ENCODE assay signal across 9 cellular contexts in the genomic region with DNA sequence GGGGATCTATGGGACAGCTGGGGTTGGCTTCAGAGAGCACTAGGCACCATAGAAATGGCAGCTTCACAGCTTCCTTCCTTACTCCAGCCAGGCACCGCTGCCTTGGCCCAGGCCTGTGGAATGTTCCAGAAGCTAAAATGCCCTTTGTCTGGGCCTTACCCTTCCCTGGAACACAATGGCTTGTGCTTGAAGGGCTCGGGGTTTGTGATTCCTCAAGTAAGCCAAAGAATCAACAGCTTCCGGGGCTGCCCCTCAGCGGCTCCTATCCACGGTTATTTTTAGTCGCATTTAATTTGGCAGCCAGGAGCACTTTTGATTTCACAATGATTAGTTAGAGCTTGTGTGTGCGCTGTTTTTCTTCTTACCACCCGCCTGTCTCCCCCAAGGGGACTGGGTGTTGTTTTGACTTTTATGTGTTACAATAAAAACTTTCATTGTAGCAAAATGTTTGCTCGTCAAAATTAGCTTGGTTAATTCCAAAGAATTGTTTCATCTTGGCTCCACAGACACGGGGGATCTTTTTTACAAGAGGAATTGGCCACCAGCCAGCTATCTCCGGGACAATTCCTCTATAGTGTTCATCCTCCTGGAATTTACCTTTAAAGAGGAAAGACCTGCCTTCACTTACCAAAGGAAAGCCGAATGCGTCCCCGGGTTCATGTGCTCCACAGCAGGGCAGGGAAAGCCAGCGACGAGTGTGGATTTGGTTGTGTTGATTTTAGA.
DNase-seq lines count a peak whose midpoint lies in the region; ATAC-seq and TF ChIP-seq lines count a peak whose summit lies in the region.
"Had no signal": no experiment of that assay in that cellular context is flagged by ENCODE, and none has a peak within 500 bp of the region (broad histone marks: within the 10 kb centered on the region; RNA-seq: fewer than 3 reads in every experiment).

No MANE protein-coding gene starts in this region.

- H3K27me3 ChIP-seq in A673 (replicated peaks; ENCODE audit: insufficient read depth, low read depth, low read length, poor library complexity) (no peaks in the 10 kb centered on the region), lower lobe of right lung (ENCODE audit: low read depth) (no peaks in the 10 kb centered on the region)

- H3K36me3 ChIP-seq in A673 (ENCODE audit: insufficient read depth, low read length, poor library complexity, severe bottlenecking) (no peaks in the 10 kb centered on the region), HEK293 (ENCODE audit: control insufficient read depth in 2 of 2, insufficient read depth in 1 of 2, low read length in 2 of 2) (no peaks in the 10 kb centered on the region), lower lobe of right lung (no peaks in the 10 kb centered on the region)

- POLR2A ChIA-PET in A673 (lab: Charles Lee; ENCODE audit: low non-redundant PET) (interaction anchor here (0.6 kb wide), 1 partner anchor 24 kb away, joined by 3 read pairs; no protein-coding TSS in a partner anchor), HEK293 (lab: Yijun Ruan, JAX) (interaction anchor here (0.7 to 1.8 kb wide), 10 partner anchors 9 to 561 kb away, joined by 3 to 13 read pairs (median 4); a partner anchor contains a TSS)

- BruUV-seq in A673 (replicated peaks; lab: Mats Ljungman, UMichigan): no TSS peak

- TF ChIP-seq CTCF in A673 (conservative IDR thresholded peaks at IDR 0.05; ENCODE audit: low read depth, low read length) (no peak), HEK293 (tag by site-specific recombination; IDR thresholded peaks at IDR 0.05) (no peak), astrocyte of the spinal cord (IDR thresholded peaks at IDR 0.05; ENCODE audit: low read depth, low read length) (no peak), lower lobe of right lung (IDR thresholded peaks at IDR 0.05) (no peak)

- H3K9me3 ChIP-seq in A673 (ENCODE audit: low read depth, low read length, poor library complexity, severe bottlenecking) (no peaks in the 10 kb centered on the region), HEK293 (ENCODE audit: control insufficient read depth, insufficient read depth, low read depth, low read length) (no peaks in the 10 kb centered on the region), lower lobe of right lung (no peaks in the 10 kb centered on the region)

- H3K27ac ChIP-seq in A673 (ENCODE audit: low read depth, low read length, poor library complexity, severe bottlenecking) (peak overlapping the region; percentile 61), HEK293 (ENCODE audit: extremely low read depth, low read depth, low read length) (peak overlapping the region; percentile 68), lower lobe of right lung (no peak overlapping the region)

- intact Hi-C loops in A673 (cut with micrococcal nuclease; ENCODE audit: unreplicated experiment) (loop anchor here (5.0 kb wide), 1 partner anchor 73 kb away; a partner anchor contains a TSS), lower lobe of right lung (cut with DNase I) (no loop called here)

- H3K4me1 ChIP-seq in A673 (ENCODE audit: insufficient read depth, low read length, poor library complexity, severe bottlenecking) (peaks cover 23% of the 10 kb centered on the region), HEK293 (ENCODE audit: control insufficient read depth, insufficient read depth, low read length) (peaks cover 21% of the 10 kb centered on the region), lower lobe of right lung (peaks cover 34% of the 10 kb centered on the region)

- peak; percentile 75 for DNase-seq in A673 (ENCODE audit: low spot score)
- peak; percentile 49 for DNase-seq in astrocyte of the spinal cord (ENCODE audit: low read depth, low spot score)
- peak; percentile 66 for DNase-seq in lower lobe of right lung
- no peak for DNase-seq in inferior parietal cortex (ENCODE audit: extremely low spot score)
- no peak for DNase-seq in T-helper 9 cell
- DNase-seq: SHP77 treated with DMSO at 0.1 percent for 48 hours had no signal

- ATAC-seq in lower lobe of right lung (peak; percentile 71 to 79), HG03025 (IDR thresholded peaks at IDR 0.05; ENCODE audit: low FRiP score, unreplicated experiment) (no peak), GM19324 (IDR thresholded peaks at IDR 0.05; ENCODE audit: low FRiP score, unreplicated experiment) (no peak)

- in situ Hi-C loops in astrocyte of the spinal cord (cut with HindIII; ENCODE audit: low sequenced_read_pairs): no loop called here

- H3K4me3 ChIP-seq in A673 (ENCODE audit: low read depth, low read length, poor library complexity, severe bottlenecking) (no peak overlapping the region), HEK293 (ENCODE audit: low read depth, low read length) (no peak overlapping the region), astrocyte of the spinal cord (ENCODE audit: low read depth, low read length) (no peak overlapping the region), lower lobe of right lung (no peak overlapping the region)

- CTCF ChIA-PET in A673 (lab: Charles Lee) (interaction anchor here (0.6 kb wide), 2 partner anchors 27 to 73 kb away, joined by 3 to 7 read pairs; no protein-coding TSS in a partner anchor), HEK293 (lab: Yijun Ruan, JAX) (interaction anchor here (0.6 to 1.1 kb wide), 5 partner anchors 17 to 291 kb away, joined by 3 to 4 read pairs (median 3); no protein-coding TSS in a partner anchor)

TF ChIP-seq in HEK293, 187 proteins besides CTCF, POLR2A, EP300 and RAD21 (continues in another document):
- TF ChIP-seq BCL11A (tag by site-specific recombination; IDR thresholded peaks at IDR 0.05; ENCODE audit: low read depth) (no peak), ZNF184 (tag by site-specific recombination; IDR thresholded peaks at IDR 0.05) (peak; percentile 68), FEZF1 (tag by site-specific recombination; IDR thresholded peaks at IDR 0.05) (peak; percentile 38; the same call in 1 of the 2 replicates), OSR2 (tag by site-specific recombination; IDR thresholded peaks at IDR 0.05) (peak; percentile 81), ZNF548 (tag by site-specific recombination; IDR thresholded peaks at IDR 0.05) (no peak), ZNF175 (tag by site-specific recombination; IDR thresholded peaks at IDR 0.05) (no peak), YY1 (tag by site-specific recombination; IDR thresholded peaks at IDR 0.05) (0 out of 2 replicates have a peak, but pooled peaks have one; percentile 22), ZSCAN30 (tag by site-specific recombination; IDR thresholded peaks at IDR 0.05) (0 out of 2 replicates have a peak, but pooled peaks have one; percentile 12), ZNF791 (tag by site-specific recombination; IDR thresholded peaks at IDR 0.05) (no peak), ZNF19 (tag by site-specific recombination; IDR thresholded peaks at IDR 0.05; ENCODE audit: low read depth) (no peak), ZNF114 (tag by site-specific recombination; IDR thresholded peaks at IDR 0.05) (no peak), ZNF335 (tag by site-specific recombination; conservative IDR thresholded peaks at IDR 0.05) (no peak), IKZF3 (tag by site-specific recombination; IDR thresholded peaks at IDR 0.05) (peak; percentile 2), ZIC2 (tag by site-specific recombination; IDR thresholded peaks at IDR 0.05) (peak; percentile 74)
- TF ChIP-seq, protein P1, sequence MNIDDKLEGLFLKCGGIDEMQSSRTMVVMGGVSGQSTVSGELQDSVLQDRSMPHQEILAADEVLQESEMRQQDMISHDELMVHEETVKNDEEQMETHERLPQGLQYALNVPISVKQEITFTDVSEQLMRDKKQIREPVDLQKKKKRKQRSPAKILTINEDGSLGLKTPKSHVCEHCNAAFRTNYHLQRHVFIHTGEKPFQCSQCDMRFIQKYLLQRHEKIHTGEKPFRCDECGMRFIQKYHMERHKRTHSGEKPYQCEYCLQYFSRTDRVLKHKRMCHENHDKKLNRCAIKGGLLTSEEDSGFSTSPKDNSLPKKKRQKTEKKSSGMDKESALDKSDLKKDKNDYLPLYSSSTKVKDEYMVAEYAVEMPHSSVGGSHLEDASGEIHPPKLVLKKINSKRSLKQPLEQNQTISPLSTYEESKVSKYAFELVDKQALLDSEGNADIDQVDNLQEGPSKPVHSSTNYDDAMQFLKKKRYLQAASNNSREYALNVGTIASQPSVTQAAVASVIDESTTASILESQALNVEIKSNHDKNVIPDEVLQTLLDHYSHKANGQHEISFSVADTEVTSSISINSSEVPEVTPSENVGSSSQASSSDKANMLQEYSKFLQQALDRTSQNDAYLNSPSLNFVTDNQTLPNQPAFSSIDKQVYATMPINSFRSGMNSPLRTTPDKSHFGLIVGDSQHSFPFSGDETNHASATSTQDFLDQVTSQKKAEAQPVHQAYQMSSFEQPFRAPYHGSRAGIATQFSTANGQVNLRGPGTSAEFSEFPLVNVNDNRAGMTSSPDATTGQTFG (tag by site-specific recombination; IDR thresholded peaks at IDR 0.05; ENCODE audit: borderline replicate concordance): no peak
- TF ChIP-seq, protein P2, sequence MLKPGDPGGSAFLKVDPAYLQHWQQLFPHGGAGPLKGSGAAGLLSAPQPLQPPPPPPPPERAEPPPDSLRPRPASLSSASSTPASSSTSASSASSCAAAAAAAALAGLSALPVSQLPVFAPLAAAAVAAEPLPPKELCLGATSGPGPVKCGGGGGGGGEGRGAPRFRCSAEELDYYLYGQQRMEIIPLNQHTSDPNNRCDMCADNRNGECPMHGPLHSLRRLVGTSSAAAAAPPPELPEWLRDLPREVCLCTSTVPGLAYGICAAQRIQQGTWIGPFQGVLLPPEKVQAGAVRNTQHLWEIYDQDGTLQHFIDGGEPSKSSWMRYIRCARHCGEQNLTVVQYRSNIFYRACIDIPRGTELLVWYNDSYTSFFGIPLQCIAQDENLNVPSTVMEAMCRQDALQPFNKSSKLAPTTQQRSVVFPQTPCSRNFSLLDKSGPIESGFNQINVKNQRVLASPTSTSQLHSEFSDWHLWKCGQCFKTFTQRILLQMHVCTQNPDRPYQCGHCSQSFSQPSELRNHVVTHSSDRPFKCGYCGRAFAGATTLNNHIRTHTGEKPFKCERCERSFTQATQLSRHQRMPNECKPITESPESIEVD (tag by site-specific recombination; IDR thresholded peaks at IDR 0.05): peak; percentile 94

Comparison
In these comparisons a context has a peak if more than half of its experiments do, and no peak if none do; other contexts are left out.
1. DNase-seq: peak in A673 (single experiment), astrocyte of the spinal cord (single experiment) and lower lobe of right lung (single experiment); none in inferior parietal cortex (single experiment) and T-helper 9 cell (single experiment).
2. ATAC-seq: peak in lower lobe of right lung (2 of 2); none in HG03025 (single experiment) and GM19324 (single experiment).